ENCODE assay signal across 18 cellular contexts in the genomic region with DNA sequence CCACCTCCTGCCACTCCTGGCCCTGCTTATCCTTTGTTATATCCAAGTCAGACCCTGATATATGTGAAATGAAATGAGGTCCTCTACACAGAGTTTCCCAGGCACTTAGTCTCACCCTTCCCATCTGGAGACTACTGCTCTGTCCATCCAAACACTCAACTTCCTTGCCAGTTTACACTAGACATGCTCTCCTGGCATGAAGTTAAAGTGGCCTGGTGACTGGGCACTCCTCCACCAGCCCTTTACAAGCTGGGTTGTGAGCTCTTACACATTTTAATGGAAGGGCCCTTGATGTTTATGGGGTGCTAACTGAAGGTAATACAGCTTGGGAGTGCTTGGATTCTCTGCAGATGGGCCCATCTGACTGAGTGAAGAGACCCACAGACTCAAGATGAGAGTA.
A peak's percentile ranks its signal among the peaks of the same experiment; 100 is the strongest.
DNase-seq lines count a peak whose midpoint lies in the region; ATAC-seq and TF ChIP-seq lines count a peak whose summit lies in the region.
"Had no signal": no experiment of that assay in that cellular context is flagged by ENCODE, and none has a peak within 500 bp of the region (broad histone marks: within the 10 kb centered on the region; RNA-seq: fewer than 3 reads in every experiment).

No MANE protein-coding gene starts in this region.

- TF ChIP-seq POLR2A in thyroid gland (IDR thresholded peaks at IDR 0.05), result peak in 1 of 2 donors; percentile 1

- H3K27ac ChIP-seq in right cardiac atrium (ENCODE audit: low read length) (no peak overlapping the region), hepatocyte (peak overlapping the region; percentile 71), thyroid gland (peak overlapping the region; percentile 28 to 85 (median 70))
- H3K27ac ChIP-seq: BLaER1 had no signal

- no peaks in the 10 kb centered on the region for H4K20me1 ChIP-seq in hepatocyte (ENCODE audit: insufficient read depth, poor library complexity, severe bottlenecking)
- H4K20me1 ChIP-seq: BLaER1 had no signal

- intact Hi-C loops in Right ventricle myocardium inferior (cut with DNase I), result no loop called here
- intact Hi-C loops in right cardiac atrium (cut with DNase I), result loop anchor here in 1 of 4 donors (10.0 kb wide), 1 partner anchor 174 kb away; no protein-coding TSS in a partner anchor
- intact Hi-C loops in thyroid gland (cut with DNase I), result no loop called here

- H3K4me3 ChIP-seq in right cardiac atrium (ENCODE audit: low read length) (no peak overlapping the region), hepatocyte (no peak overlapping the region), thyroid gland (replicated peaks in 1 of 3) (no peak overlapping the region)
- H3K4me3 ChIP-seq: BLaER1 had no signal

- H3K4me1 ChIP-seq in right cardiac atrium (ENCODE audit: control insufficient read depth, insufficient read depth, low read length) (no peaks in the 10 kb centered on the region), hepatocyte (ENCODE audit: insufficient read depth) (peaks cover 5% of the 10 kb centered on the region), thyroid gland (peaks cover 70 to 89% of the 10 kb centered on the region in 2 donors)
- H3K4me1 ChIP-seq: BLaER1 had no signal

- no peaks in the 10 kb centered on the region for H3K27me3 ChIP-seq in right cardiac atrium (ENCODE audit: control insufficient read depth, insufficient read depth)
- H3K27me3 ChIP-seq in hepatocyte, result no peaks in the 10 kb centered on the region
- H3K27me3 ChIP-seq in thyroid gland, result no peaks in the 10 kb centered on the region
- H3K27me3 ChIP-seq: BLaER1 had no signal

- ATAC-seq in Right ventricle myocardium inferior, result peak; percentile 24
- ATAC-seq in right cardiac atrium, result no peak
- no peak for ATAC-seq in omental fat pad (ENCODE audit: low FRiP score)
- ATAC-seq: HepG2 had no signal

- no peak overlapping the region for H3K4me2 ChIP-seq in hepatocyte
- H3K4me2 ChIP-seq: BLaER1 had no signal

- H3K9me3 ChIP-seq in right cardiac atrium (ENCODE audit: control insufficient read depth, low read length), result no peaks in the 10 kb centered on the region
- no peaks in the 10 kb centered on the region for H3K9me3 ChIP-seq in hepatocyte (ENCODE audit: low read depth)
- H3K9me3 ChIP-seq in thyroid gland, result no peaks in the 10 kb centered on the region
- H3K9me3 ChIP-seq: BLaER1 had no signal

- no peaks in the 10 kb centered on the region for H3K36me3 ChIP-seq in hepatocyte (replicated peaks; ENCODE audit: insufficient read depth, low read depth)
- no peaks in the 10 kb centered on the region for H3K36me3 ChIP-seq in thyroid gland

- H3K9me2 ChIP-seq in hepatocyte (replicated peaks; ENCODE audit: insufficient read depth), result no peaks in the 10 kb centered on the region

- no peak for DNase-seq in Right ventricle myocardium inferior (ENCODE audit: missing footprints)
- DNase-seq in right cardiac atrium, result no peak
- DNase-seq in NCI-H1092 treated with DMSO at 0.1 percent for 48 hours (lab: John Stamatoyannopoulos, UW), result peak; percentile 29
- DNase-seq in hepatocyte (ENCODE audit: low spot score), result peak; percentile 45
- peak; percentile 86 to 87 for DNase-seq in thyroid gland
- DNase-seq in omental fat pad (ENCODE audit: low spot score), result no peak
- DNase-seq in islet precursor cell, result no peak
- DNase-seq in stimulated activated CD4-positive, alpha-beta T cell treated with anti-CD3 and anti-CD28 coated beads, Interleukin-4, amount 100 ng/mL, for 1 hour, result no peak
- DNase-seq: CD4-positive, alpha-beta memory T cell; KG1; NCI-H1417; NCI-H187 treated with DMSO at 0.1 percent for 48 hours; NCI-H2171 treated with DMSO at 0.1 percent for 48 hours; NCI-H446 treated with DMSO at 0.1 percent for 48 hours; NCI-H748 treated with DMSO at 0.1 percent for 48 hours; SIG-M5 had no signal

- no peaks in the 10 kb centered on the region for H3K79me2 ChIP-seq in hepatocyte

- TF ChIP-seq CTCF in hepatocyte (IDR thresholded peaks at IDR 0.05; ENCODE audit: poor library complexity) (no peak), thyroid gland (IDR thresholded peaks at IDR 0.05) (no peak), omental fat pad (IDR thresholded peaks at IDR 0.05) (no peak)

- no peak overlapping the region for H2AFZ ChIP-seq in hepatocyte

Comparison
In these comparisons a context has a peak if more than half of its experiments do, and no peak if none do; other contexts are left out.
1. DNase-seq: peak in NCI-H1092 treated with DMSO at 0.1 percent for 48 hours (single experiment), hepatocyte (single experiment) and thyroid gland (2 of 2); none in Right ventricle myocardium inferior (single experiment), right cardiac atrium (0 of 3), omental fat pad (single experiment), islet precursor cell (single experiment) and stimulated activated CD4-positive, alpha-beta T cell treated with anti-CD3 and anti-CD28 coated beads, Interleukin-4, amount 100 ng/mL, for 1 hour (single experiment).